ENCODE assay signal across 1 cellular context in genomic region chr14:97162621-97163020, GRCh38.
TF ChIP-seq lines count a peak whose summit lies in the region.

No MANE protein-coding gene starts in this region.

TF ChIP-seq in GM23338, 12 proteins besides CTCF, POLR2A, EP300 and RAD21 (continued from another document):
- TF ChIP-seq STAT1 (IDR thresholded peaks at IDR 0.05; ENCODE audit: unreplicated experiment) (no peak), ZNF114 (CRISPR knock-in tag; IDR thresholded peaks at IDR 0.05) (no peak), ETS1 (IDR thresholded peaks at IDR 0.05) (no peak), EZH2 (IDR thresholded peaks at IDR 0.05; ENCODE audit: low read depth, unreplicated experiment) (no peak), CREB1 (CRISPR knock-in tag; IDR thresholded peaks at IDR 0.05; ENCODE audit: low read depth) (no peak), REST (IDR thresholded peaks at IDR 0.05; ENCODE audit: unreplicated experiment) (no peak)
